ENCODE assay signal across 9 cellular contexts in the genomic region with DNA sequence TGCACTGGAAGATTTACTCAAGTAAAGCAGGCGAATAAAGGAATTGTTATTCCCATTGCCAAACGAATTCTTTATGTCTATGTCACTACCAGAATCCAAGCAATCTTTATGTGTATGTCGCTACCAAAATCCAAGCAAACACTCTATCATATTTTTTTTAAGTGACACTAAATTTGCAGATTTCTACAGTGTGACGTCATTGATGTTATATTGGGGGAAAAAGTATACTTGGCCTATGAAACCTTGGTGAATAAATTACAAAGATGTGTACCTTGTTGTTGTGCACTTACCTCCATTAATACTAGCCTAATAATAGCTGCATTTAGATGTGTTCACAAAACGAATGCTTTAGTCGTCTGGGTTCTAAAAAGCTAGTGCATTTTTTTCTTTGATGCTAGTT. TPM values are rescaled to one million over a fixed set of nuclear protein-coding genes. Genes with fewer than 3 reads are reported as not detected.
A peak's percentile ranks its signal among the peaks of the same experiment; 100 is the strongest.
DNase-seq lines count a peak whose midpoint lies in the region; ATAC-seq, FAIRE-seq and TF ChIP-seq lines count a peak whose summit lies in the region.
"Had no signal": no experiment of that assay in that cellular context is flagged by ENCODE, and none has a peak within 500 bp of the region (broad histone marks: within the 10 kb centered on the region; RNA-seq: fewer than 3 reads in every experiment).

No MANE protein-coding gene starts in this region.

- no peak for TF ChIP-seq CTCF in GM12878 (IDR thresholded peaks at IDR 0.05 in 2 of 3, conservative IDR thresholded peaks at IDR 0.05 in 1 of 3; ENCODE audit: control insufficient read depth in 2 of 3, extremely low read depth in 1 of 3, insufficient read depth in 1 of 3, low read depth in 3 of 3, low read length in 3 of 3)

- peak overlapping the region in 2 of 7 donors; percentile 32 to 99 for H3K27ac Mint-ChIP-seq in CD4-positive, alpha-beta memory T cell
- H3K27ac Mint-ChIP-seq in IgD-negative memory B cell (peak overlapping the region in 2 of 3 donors; percentile 36 to 90), naive B cell (no peak overlapping the region)

- in situ Hi-C loops in GM12878 (cut with MboI): no loop called here

- RAD21 ChIA-PET in GM12878 (lab: Charles Lee; ENCODE audit: unreplicated experiment): no interaction called here

- no peak for FAIRE-seq in GM12878 (lab: Jason Lieb, UNC)

- peaks cover 0 to 2% of the 10 kb centered on the region in 2 donors for H3K36me3 Mint-ChIP-seq in CD4-positive, alpha-beta memory T cell
- H3K36me3 Mint-ChIP-seq in IgD-negative memory B cell: no peaks in the 10 kb centered on the region
- no peaks in the 10 kb centered on the region for H3K36me3 Mint-ChIP-seq in naive B cell

- no peak overlapping the region for H3K27ac ChIP-seq in CD4-positive, alpha-beta memory T cell (ENCODE audit: low read depth, low read length)
- H3K27ac ChIP-seq in GM12878 (ENCODE audit: control insufficient read depth, insufficient read depth): peak overlapping the region; percentile 79

- H3K36me3 ChIP-seq in CD4-positive, alpha-beta memory T cell (ENCODE audit: insufficient read depth, low read length): no peaks in the 10 kb centered on the region
- peaks cover 0 to 4% of the 10 kb centered on the region in 2 experiments; a peak in 1 of 4 replicates for H3K36me3 ChIP-seq in GM12878 (ENCODE audit: control insufficient read depth in 2 of 2, insufficient read depth in 2 of 2, low read length in 1 of 2)

- intact Hi-C loops in CD4-positive, alpha-beta memory T cell (cut with micrococcal nuclease): loop anchor here (2.0 kb wide), 2 partner anchors 927 to 1747 kb away; partner anchors contain the start of genes PHIP and TENT5A
- intact Hi-C loops in GM12878 (cut with micrococcal nuclease; ENCODE audit: unreplicated experiment): loop anchor here (2.0 kb wide), 1 partner anchor 101 kb away; the partner anchor contains the start of gene BCKDHB

- POLR2A ChIA-PET in CD4-positive, alpha-beta memory T cell (lab: Charles Lee; ENCODE audit: partially characterized antibody): interaction anchor here (3.1 kb wide), 1 partner anchor 101 kb away, joined by 24 read pairs; the partner anchor contains the start of gene BCKDHB
- POLR2A ChIA-PET in GM12878 (lab: Charles Lee): interaction anchor here (1.2 kb wide), 1 partner anchor 87 kb away, joined by 4 read pairs; no protein-coding TSS in a partner anchor

- H3K9me3 ChIP-seq in CD4-positive, alpha-beta memory T cell (ENCODE audit: control insufficient read depth in 1 of 2, low read length in 2 of 2): no peaks in the 10 kb centered on the region
- H3K9me3 ChIP-seq in GM12878 (replicated peaks; ENCODE audit: control insufficient read depth, insufficient read depth, low read length): no peaks in the 10 kb centered on the region

- CTCF ChIA-PET in CD4-positive, alpha-beta memory T cell (lab: Charles Lee; ENCODE audit: partially characterized antibody): interaction anchor here (3.0 kb wide), 1 partner anchor 60 kb away, joined by 18 read pairs; no protein-coding TSS in a partner anchor
- CTCF ChIA-PET in GM12878 (lab: Yijun Ruan, JAX): no interaction called here

- peak overlapping the region; percentile 77 for H3K9ac ChIP-seq in GM12878 (ENCODE audit: control insufficient read depth, insufficient read depth, low read length)

- H4K20me1 ChIP-seq in GM12878 (ENCODE audit: control insufficient read depth, insufficient read depth): no peaks in the 10 kb centered on the region

- H3K4me3 ChIP-seq in CD4-positive, alpha-beta memory T cell (ENCODE audit: low read length in 2 of 2): no peak overlapping the region
- H3K4me3 ChIP-seq in GM12878: peak overlapping the region; percentile 78

- no peak for TF ChIP-seq RAD21 in GM12878 (IDR thresholded peaks at IDR 0.05; ENCODE audit: insufficient read depth, low read depth, low read length)

- no peaks in the 10 kb centered on the region for H3K27me3 ChIP-seq in CD4-positive, alpha-beta memory T cell (ENCODE audit: insufficient read depth, low read length)
- no peaks in the 10 kb centered on the region for H3K27me3 ChIP-seq in GM12878 (replicated peaks in 1 of 2; ENCODE audit: control insufficient read depth in 2 of 2, insufficient read depth in 2 of 2, low read length in 1 of 2)

- ATAC-seq in GM12878 (no peak), naive B cell (ENCODE audit: low read depth in 2 of 2) (no peak), GM21381 (IDR thresholded peaks at IDR 0.05; ENCODE audit: unreplicated experiment) (no peak), GM18505 (IDR thresholded peaks at IDR 0.05; ENCODE audit: unreplicated experiment) (no peak)

- H2AFZ ChIP-seq in GM12878 (ENCODE audit: control insufficient read depth, low read depth, low read length): peak overlapping the region; percentile 17

- SMC1A ChIA-PET in GM12878 (lab: Charles Lee; ENCODE audit: uncharacterized antibody, unreplicated experiment): interaction anchor here (2.3 kb wide), 1 partner anchor 56 kb away, joined by 7 read pairs; no protein-coding TSS in a partner anchor

- H3K4me1 Mint-ChIP-seq in CD4-positive, alpha-beta memory T cell: peaks cover 15 to 25% (median 21%) of the 10 kb centered on the region in 4 donors
- H3K4me1 Mint-ChIP-seq in IgD-negative memory B cell (peaks cover 6 to 20% (median 17%) of the 10 kb centered on the region in 3 donors), naive B cell (peaks cover 13 to 19% (median 16%) of the 10 kb centered on the region in 3 donors)

- H3K4me3 Mint-ChIP-seq in CD4-positive, alpha-beta memory T cell: peak overlapping the region in 7 of 8 donors; percentile 24 to 97 (median 94)
- H3K4me3 Mint-ChIP-seq in IgD-negative memory B cell: peak overlapping the region; percentile 86 to 94 (median 92)
- H3K4me3 Mint-ChIP-seq in naive B cell: peak overlapping the region in 6 of 8 donors; percentile 33 to 97 (median 92)

- DNase-seq in CD4-positive, alpha-beta memory T cell: no peak
- no peak for DNase-seq in GM12878 (ENCODE audit: low read depth, low spot score)
- no peak for DNase-seq in naive B cell
- no peak for DNase-seq in T1000 (lab: John Stamatoyannopoulos, UW)
- DNase-seq in SHP77 treated with DMSO at 0.1 percent for 48 hours (lab: John Stamatoyannopoulos, UW): no peak
- DNase-seq: cerebellar nuclear complex had no signal

- H3K4me2 ChIP-seq in GM12878 (ENCODE audit: control insufficient read depth, insufficient read depth): peak overlapping the region; percentile 76

- H3K4me1 ChIP-seq in CD4-positive, alpha-beta memory T cell (ENCODE audit: insufficient read depth, low read length): peaks cover 25% of the 10 kb centered on the region
- H3K4me1 ChIP-seq in GM12878 (ENCODE audit: control insufficient read depth, insufficient read depth, low read length): no peaks in the 10 kb centered on the region; the same call in 1 of the 2 replicates

- peaks cover 28% of the 10 kb centered on the region for H3K79me2 ChIP-seq in GM12878 (ENCODE audit: control insufficient read depth, insufficient read depth, low read length)

- BruUV-seq in GM12878 (replicated peaks; lab: Mats Ljungman, UMichigan): no TSS peak

- TF ChIP-seq EP300 in GM12878 (IDR thresholded peaks at IDR 0.05; ENCODE audit: borderline replicate concordance in 1 of 2, control insufficient read depth in 1 of 2, low read depth in 2 of 2, low read length in 2 of 2): no peak

- 27% methylated on average over 6 of the region's 6 CpGs for WGBS in GM12878 (ENCODE audit: insufficient coverage, insufficient replicate concordance, low lambda C conversion rate, missing lambda C conversion rate)

- TF ChIP-seq POLR2A in GM12878 (IDR thresholded peaks at IDR 0.05; ENCODE audit: low read depth, low read length) (no peak), GM18505 (IDR thresholded peaks at IDR 0.05; ENCODE audit: borderline replicate concordance, extremely low read depth, insufficient read depth, insufficient read length) (no peak)

- H3K27me3 Mint-ChIP-seq in CD4-positive, alpha-beta memory T cell: peaks cover 2 to 3% of the 10 kb centered on the region in 2 donors
- H3K27me3 Mint-ChIP-seq in IgD-negative memory B cell (no peaks in the 10 kb centered on the region), naive B cell (peaks cover 0 to 12% (median 0%) of the 10 kb centered on the region in 3 donors)

- no peaks in the 10 kb centered on the region for H3K9me3 Mint-ChIP-seq in CD4-positive, alpha-beta memory T cell
- no peaks in the 10 kb centered on the region for H3K9me3 Mint-ChIP-seq in IgD-negative memory B cell
- peaks cover 0 to 1% (median 0%) of the 10 kb centered on the region in 7 donors for H3K9me3 Mint-ChIP-seq in naive B cell

RNA-seq across cellular contexts. Expression of gene TTK, which starts 1.0 kb away (rescaled TPM):
- total RNA-seq in CD4-positive, alpha-beta memory T cell: under 1 TPM; 0.61 to 0.87 TPM
- under 1 TPM in 1 of 2 donors, not detected in 1; 0.24 TPM for polyA plus RNA-seq in CD4-positive, alpha-beta memory T cell
- polyA plus RNA-seq in IgD-negative memory B cell (0.50 TPM), GM12878 (2011; rRNA removed) (39.3 and 72.3 TPM in 2 replicates), GM12878 (2014; fragmentation: Illumina TruSeq; extraction: Trizol) (43.3 and 54.2 TPM in 2 replicates), GM12878 (2014; fragmentation: Nextera tagmentation; extraction: Ambion mirVana) (10 to 100 TPM; 23.8 to 25.6 TPM), GM12878 (2014; rRNA removed) (20.0 and 26.8 TPM in 2 replicates), GM12878 (2016; fragmentation: Nextera tagmentation; extraction: Ambion mirVana) (10 to 100 TPM; 41.4 to 50.3 TPM), naive B cell (ENCODE audit: low read depth in 6 of 6) (1 to 10 TPM in 1 of 6 donors, under 1 TPM in 4, not detected in 1; 0.29 to 1.2 (median 0.78) TPM)
- total RNA-seq in GM12878 (2013; cell fraction: nucleolus; rRNA removed): 30.8 and 36.1 TPM in 2 replicates
- total RNA-seq in GM12878 (2014; rRNA removed) (32.7 and 43.1 TPM in 2 replicates), GM12878 (2014; rRNA removed; fragmentation: Illumina TruSeq; extraction: Trizol) (50.5 and 52.4 TPM in 2 replicates), GM12878 (2021) (28.9 and 29.4 TPM in 2 replicates)
- 7.1 TPM for polyA plus RNA-seq in GM12878 (2011; ENCODE audit: low read depth)
- polyA plus RNA-seq in GM12878 (2011; cell fraction: cytosol; rRNA removed): 9.9 and 10.1 TPM in 2 replicates
- polyA plus RNA-seq in GM12878 (2011; cell fraction: nucleus; rRNA removed): 36.3 and 42.8 TPM in 2 replicates
- 11.4 and 18.3 TPM in 2 replicates for polyA plus RNA-seq in GM12878 (2012)
- 19.0 and 34.8 TPM in 2 replicates for polyA minus RNA-seq in GM12878 (2011; rRNA and poly(A)+ RNA removed)
- polyA minus RNA-seq in GM12878 (2011; cell fraction: cytosol; rRNA and poly(A)+ RNA removed): 13.0 and 16.7 TPM in 2 replicates
- polyA minus RNA-seq in GM12878 (2011; cell fraction: nucleus; rRNA and poly(A)+ RNA removed): 25.1 and 30.6 TPM in 2 replicates

RNA-seq across cellular contexts. Expression of gene ELOVL4, which starts 58.1 kb away (rescaled TPM):
- 1 to 10 TPM; 2.7 to 3.0 TPM for total RNA-seq in CD4-positive, alpha-beta memory T cell
- 1 to 10 TPM; 5.5 to 7.4 TPM for polyA plus RNA-seq in CD4-positive, alpha-beta memory T cell
- polyA plus RNA-seq in IgD-negative memory B cell: not detected
- total RNA-seq in GM12878 (2013; cell fraction: nucleolus; rRNA removed): not detected in 2 replicates
- not detected in 2 replicates for total RNA-seq in GM12878 (2014; rRNA removed)
- total RNA-seq in GM12878 (2014; rRNA removed; fragmentation: Illumina TruSeq; extraction: Trizol): not detected in 2 replicates
- 0.08 TPM in 1 of 2 replicates, not detected in the other for total RNA-seq in GM12878 (2021)
- polyA plus RNA-seq in GM12878 (2011; ENCODE audit: low read depth): not detected
- polyA plus RNA-seq in GM12878 (2011; rRNA removed): not detected in 2 replicates
- not detected in 2 replicates for polyA plus RNA-seq in GM12878 (2011; cell fraction: cytosol; rRNA removed)
- not detected in 2 replicates for polyA plus RNA-seq in GM12878 (2011; cell fraction: nucleus; rRNA removed)
- 0.04 TPM in 1 of 2 replicates, not detected in the other for polyA plus RNA-seq in GM12878 (2012)
- polyA plus RNA-seq in GM12878 (2014; fragmentation: Illumina TruSeq; extraction: Trizol): 0.08 TPM in 1 of 2 replicates, not detected in the other
- polyA plus RNA-seq in GM12878 (2014; fragmentation: Nextera tagmentation; extraction: Ambion mirVana): under 1 TPM in 1 of 2 experiments, not detected in 1; 0.03 TPM
- polyA plus RNA-seq in GM12878 (2014; rRNA removed): not detected in 2 replicates
- polyA plus RNA-seq in GM12878 (2016; fragmentation: Nextera tagmentation; extraction: Ambion mirVana): under 1 TPM in 1 of 2 experiments, not detected in 1; 0.15 TPM
- 0.10 TPM in 1 of 2 replicates, not detected in the other for polyA minus RNA-seq in GM12878 (2011; rRNA and poly(A)+ RNA removed)
- polyA minus RNA-seq in GM12878 (2011; cell fraction: cytosol; rRNA and poly(A)+ RNA removed): not detected in 2 replicates
- not detected in 2 replicates for polyA minus RNA-seq in GM12878 (2011; cell fraction: nucleus; rRNA and poly(A)+ RNA removed)
- polyA plus RNA-seq in naive B cell (ENCODE audit: low read depth in 6 of 6): not detected

Comparison
In these comparisons a context has a peak if more than half of its experiments do, and no peak if none do; other contexts are left out.
1. H3K27ac Mint-ChIP-seq: peak in IgD-negative memory B cell (2 of 3); none in naive B cell (0 of 6).
2. Peak in every context shown above with its lines, with median percentiles within 50 percentile points of each other: H3K4me3 Mint-ChIP-seq.